2 cellular contexts compared by ENCODE assay signal in the genomic region with DNA sequence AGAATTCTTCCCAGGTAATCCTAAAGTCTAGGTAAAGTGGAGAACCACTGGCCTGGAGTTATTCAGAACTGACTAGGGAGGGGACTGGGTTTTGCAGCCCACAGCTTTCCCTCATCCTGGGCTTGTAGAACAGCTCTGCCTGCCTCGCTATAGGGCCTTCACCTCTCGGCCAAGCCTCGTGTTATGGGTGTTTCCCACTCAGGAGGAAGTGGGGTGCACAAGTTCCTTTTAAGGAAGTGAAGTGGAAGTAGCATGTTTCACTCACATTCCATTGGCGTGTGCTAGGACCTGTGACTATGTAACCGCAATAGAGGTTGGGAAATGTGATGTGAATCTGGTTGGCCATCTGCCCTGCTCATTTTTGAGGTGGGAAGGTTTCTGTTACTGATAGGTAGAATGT.
A peak's percentile ranks its signal among the peaks of the same experiment; 100 is the strongest.
TF ChIP-seq lines count a peak whose summit lies in the region.

No MANE protein-coding gene starts in this region.

TF ChIP-seq in IMR-90, 13 proteins besides CTCF, POLR2A, EP300 and RAD21:
- peak; percentile 47; the same call in 1 of the 2 replicates for TF ChIP-seq CEBPB (IDR thresholded peaks at IDR 0.05; ENCODE audit: low read depth, low read length)

TF ChIP-seq in GM12878, 131 proteins besides CTCF, POLR2A, EP300 and RAD21:
- TF ChIP-seq SRF (IDR thresholded peaks at IDR 0.05; ENCODE audit: low read depth in 2 of 2, low read length in 2 of 2), result 0 out of 4 replicates have a peak, but pooled peaks of 1 of the 2 experiments have one; percentile 28
